In genomic region chr1:234543442-234544093, GRCh38 we compare ENCODE assay signal across 10 cellular contexts.
DNase-seq lines count a peak whose midpoint lies in the region; ATAC-seq and TF ChIP-seq lines count a peak whose summit lies in the region.
"Had no signal": no experiment of that assay in that cellular context is flagged by ENCODE, and none has a peak within 500 bp of the region (broad histone marks: within the 10 kb centered on the region; RNA-seq: fewer than 3 reads in every experiment).

No MANE protein-coding gene starts in this region.

- DNase-seq in BE2C, result peak; percentile 84
- no peak for DNase-seq in PC-9
- no peak for DNase-seq in esophagus squamous epithelium (lab: John Stamatoyannopoulos, UW)
- no peak for DNase-seq in neuronal stem cell (ENCODE audit: low spot score)
- no peak for DNase-seq in effector memory CD4-positive, alpha-beta T cell
- DNase-seq in glutamatergic neuron, result no peak
- no peak for DNase-seq in Kasumi-1 (lab: John Stamatoyannopoulos, UW)
- DNase-seq: WERI-Rb-1 had no signal

- peaks cover 14% of the 10 kb centered on the region; the same call in 1 of the 2 replicates for H3F3A ChIP-seq in PC-9 (ENCODE audit: insufficient read depth, low read depth)

- no peak for ATAC-seq in GM18868 (IDR thresholded peaks at IDR 0.05; ENCODE audit: unreplicated experiment)

- H3K4me3 Mint-ChIP-seq in glutamatergic neuron (ENCODE audit: unreplicated experiment), result no peak overlapping the region

- H3K27me3 ChIP-seq in BE2C, result no peaks in the 10 kb centered on the region
- no peaks in the 10 kb centered on the region for H3K27me3 ChIP-seq in PC-9 (ENCODE audit: insufficient read depth, low read depth)
- no peaks in the 10 kb centered on the region for H3K27me3 ChIP-seq in esophagus squamous epithelium
- H3K27me3 ChIP-seq in neuronal stem cell (ENCODE audit: control insufficient read depth in 3 of 3, insufficient read depth in 3 of 3, low read depth in 1 of 3, low read length in 3 of 3), result no peaks in the 10 kb centered on the region
- no peaks in the 10 kb centered on the region for H3K27me3 ChIP-seq in effector memory CD4-positive, alpha-beta T cell (replicated peaks; ENCODE audit: control insufficient read depth, insufficient read depth, low read length, poor library complexity, severe bottlenecking)
- H3K27me3 ChIP-seq: MG63 had no signal

- H3K4me1 Mint-ChIP-seq in glutamatergic neuron (ENCODE audit: low read depth, unreplicated experiment), result peaks cover 30% of the 10 kb centered on the region

- H3K9me3 ChIP-seq in BE2C (no peaks in the 10 kb centered on the region), PC-9 (ENCODE audit: insufficient read depth, low read depth) (no peaks in the 10 kb centered on the region), esophagus squamous epithelium (no peaks in the 10 kb centered on the region), neuronal stem cell (replicated peaks in 1 of 2; ENCODE audit: control insufficient read depth in 2 of 2, insufficient read depth in 1 of 2, low read depth in 1 of 2, low read length in 2 of 2) (no peaks in the 10 kb centered on the region)
- no peaks in the 10 kb centered on the region for H3K9me3 ChIP-seq in effector memory CD4-positive, alpha-beta T cell (ENCODE audit: control insufficient read depth, low read length)

- H3K36me3 Mint-ChIP-seq in glutamatergic neuron (ENCODE audit: unreplicated experiment), result no peaks in the 10 kb centered on the region

- no peak overlapping the region for H3K9ac ChIP-seq in neuronal stem cell (ENCODE audit: low read depth, low read length, poor library complexity)

- peaks cover 2% of the 10 kb centered on the region for H3K9me3 Mint-ChIP-seq in glutamatergic neuron (ENCODE audit: unreplicated experiment)

- no peak overlapping the region for H2AFZ ChIP-seq in PC-9
- H2AFZ ChIP-seq in neuronal stem cell (ENCODE audit: low read length), result peak overlapping the region; percentile 39

- no peak overlapping the region for H2BK12ac ChIP-seq in neuronal stem cell (ENCODE audit: low read length)

- no peak overlapping the region for H3K4ac ChIP-seq in neuronal stem cell (ENCODE audit: low read length)

- H3K9me2 ChIP-seq in PC-9 (ENCODE audit: insufficient read depth), result no peaks in the 10 kb centered on the region

- WGBS in esophagus squamous epithelium, 2 donors, result 69 to 81% methylated on average over 7 of the region's 8 CpGs
- WGBS in neuronal stem cell (ENCODE audit: extremely low coverage in 2 of 2, insufficient read length in 2 of 2, insufficient replicate concordance in 1 of 2), 2 donors, result no CpG with 5 or more reads among the region's 8 CpGs

- BruUV-seq in PC-9 (replicated peaks; lab: Mats Ljungman, UMichigan), result no TSS peak

- H4K20me1 ChIP-seq in PC-9 (ENCODE audit: insufficient read depth), result no peaks in the 10 kb centered on the region

- no peak overlapping the region for H4K8ac ChIP-seq in neuronal stem cell (ENCODE audit: low read depth, low read length)

- intact Hi-C loops in PC-9 (cut with micrococcal nuclease; ENCODE audit: unreplicated experiment), result no loop called here
- intact Hi-C loops in esophagus squamous epithelium (cut with DNase I), result no loop called here

- H2BK5ac ChIP-seq in neuronal stem cell (ENCODE audit: low read length), result no peak overlapping the region

- peak overlapping the region; percentile 63; the same call in 1 of the 2 replicates for H3K4me2 ChIP-seq in PC-9
- no peak overlapping the region for H3K4me2 ChIP-seq in neuronal stem cell (ENCODE audit: insufficient read depth, low read length, poor library complexity, severe bottlenecking)

- no peak overlapping the region for H3K27ac Mint-ChIP-seq in glutamatergic neuron (ENCODE audit: unreplicated experiment)

- H3K18ac ChIP-seq in neuronal stem cell (ENCODE audit: low read length), result no peak overlapping the region

- H3K4me3 ChIP-seq in BE2C (ENCODE audit: low read depth, low read length) (peak overlapping the region; percentile 9; the same call in 1 of the 2 replicates), PC-9 (no peak overlapping the region), esophagus squamous epithelium (no peak overlapping the region), neuronal stem cell (ENCODE audit: low read length in 2 of 2) (no peak overlapping the region)
- no peak overlapping the region for H3K4me3 ChIP-seq in effector memory CD4-positive, alpha-beta T cell (ENCODE audit: insufficient read depth, low read depth, low read length, poor library complexity, severe bottlenecking)
- H3K4me3 ChIP-seq: MG63 had no signal

- H3K14ac ChIP-seq in neuronal stem cell (ENCODE audit: low read length), result no peak overlapping the region

- H3K27me3 Mint-ChIP-seq in glutamatergic neuron (ENCODE audit: unreplicated experiment), result no peaks in the 10 kb centered on the region

- peaks cover 50% of the 10 kb centered on the region for H3K4me1 ChIP-seq in BE2C
- peaks cover 28% of the 10 kb centered on the region for H3K4me1 ChIP-seq in PC-9 (replicated peaks; ENCODE audit: insufficient read depth)
- H3K4me1 ChIP-seq in esophagus squamous epithelium, result peaks cover 35 to 74% (median 45%) of the 10 kb centered on the region in 3 donors
- H3K4me1 ChIP-seq in neuronal stem cell (ENCODE audit: control insufficient read depth in 2 of 2, insufficient read depth in 1 of 2, low read depth in 1 of 2, low read length in 2 of 2), result peaks cover 15 to 38% of the 10 kb centered on the region in 2 donors
- H3K4me1 ChIP-seq in effector memory CD4-positive, alpha-beta T cell (ENCODE audit: control insufficient read depth, insufficient read depth, low read length, poor library complexity, severe bottlenecking), result peaks cover 10% of the 10 kb centered on the region

- TF ChIP-seq POLR2A in esophagus squamous epithelium (IDR thresholded peaks at IDR 0.05), result no peak

- POLR2A ChIA-PET in PC-9 (lab: Charles Lee; ENCODE audit: unreplicated experiment), result no interaction called here

- no peaks in the 10 kb centered on the region for H3K79me2 ChIP-seq in PC-9 (ENCODE audit: low read depth)

- no peak overlapping the region for H2BK15ac ChIP-seq in neuronal stem cell (ENCODE audit: low read length)

- H2BK120ac ChIP-seq in neuronal stem cell (ENCODE audit: low read depth, low read length), result no peak overlapping the region

- TF ChIP-seq CTCF in BE2C (IDR thresholded peaks at IDR 0.05; ENCODE audit: low read depth, low read length) (no peak; the same call in 1 of the 2 replicates), PC-9 (conservative IDR thresholded peaks at IDR 0.05) (no peak), esophagus squamous epithelium (IDR thresholded peaks at IDR 0.05) (no peak), glutamatergic neuron (IDR thresholded peaks at IDR 0.05; ENCODE audit: partially characterized antibody, unreplicated experiment) (no peak)

- H2AK5ac ChIP-seq in neuronal stem cell (ENCODE audit: low read depth, low read length), result peak overlapping the region; percentile 18

- H3K36me3 ChIP-seq in BE2C (no peaks in the 10 kb centered on the region), PC-9 (ENCODE audit: low read depth) (no peaks in the 10 kb centered on the region), esophagus squamous epithelium (no peaks in the 10 kb centered on the region), neuronal stem cell (replicated peaks in 1 of 2; ENCODE audit: control insufficient read depth in 2 of 2, insufficient read depth in 2 of 2, low read length in 2 of 2) (no peaks in the 10 kb centered on the region)
- H3K36me3 ChIP-seq in effector memory CD4-positive, alpha-beta T cell (ENCODE audit: control insufficient read depth, insufficient read depth, low read length), result no peaks in the 10 kb centered on the region
- H3K36me3 ChIP-seq: MG63, WERI-Rb-1 had no signal

- H3K27ac ChIP-seq in PC-9 (peak overlapping the region; percentile 69), esophagus squamous epithelium (peak overlapping the region; percentile 28 to 99 (median 93)), neuronal stem cell (replicated peaks; ENCODE audit: low read length) (no peak overlapping the region)
- H3K27ac ChIP-seq in effector memory CD4-positive, alpha-beta T cell (ENCODE audit: insufficient read depth, low read length, poor library complexity, severe bottlenecking), result no peak overlapping the region
- H3K27ac ChIP-seq: WERI-Rb-1 had no signal

- H4K91ac ChIP-seq in neuronal stem cell (ENCODE audit: low read depth, low read length, poor library complexity), result no peak overlapping the region

- CTCF ChIA-PET in PC-9 (lab: Charles Lee), result interaction anchor here (0.6 kb wide), 1 partner anchor 44 kb away, joined by 3 read pairs; no protein-coding TSS in a partner anchor

- H3K79me1 ChIP-seq in neuronal stem cell (ENCODE audit: low read depth, low read length), result no peaks in the 10 kb centered on the region

- no peak overlapping the region for H3K23ac ChIP-seq in neuronal stem cell (ENCODE audit: low read depth, low read length, poor library complexity)

Comparison
In these comparisons a context has a peak if more than half of its experiments do, and no peak if none do; other contexts are left out.
1. H3K27ac ChIP-seq: peak in PC-9 (single experiment) and esophagus squamous epithelium (4 of 4); none in neuronal stem cell (single experiment) and effector memory CD4-positive, alpha-beta T cell (single experiment).